ENCODE assay signal across 3 cellular contexts in the genomic region with DNA sequence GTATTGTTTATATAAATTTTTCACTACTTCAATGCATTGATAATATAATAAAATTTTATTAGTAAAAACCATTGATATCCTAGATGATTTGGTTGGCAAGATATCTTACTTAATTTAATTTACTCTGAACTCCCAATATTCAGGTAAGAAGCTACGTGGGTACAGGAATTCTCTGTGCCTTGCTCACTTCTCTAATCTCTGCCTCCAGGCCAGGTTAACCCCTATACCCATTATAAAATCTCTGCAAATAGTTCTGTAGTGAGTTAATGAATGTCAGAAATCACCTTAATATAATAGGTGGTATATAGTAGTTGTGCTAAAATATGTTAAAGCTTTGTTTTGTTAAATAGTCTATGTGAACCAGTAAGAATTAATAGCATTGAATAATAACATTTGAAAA.
"Had no signal": no experiment of that assay in that cellular context is flagged by ENCODE, and none has a peak within 500 bp of the region (broad histone marks: within the 10 kb centered on the region; RNA-seq: fewer than 3 reads in every experiment).

No MANE protein-coding gene starts in this region.

- ATAC-seq: GM12878 had no signal

- DNase-seq: GDM1, GF-D8 had no signal

- H3K4me3 ChIP-seq: GM12878 had no signal
